Comparison of ENCODE assay signal across 8 cellular contexts in the genomic region with DNA sequence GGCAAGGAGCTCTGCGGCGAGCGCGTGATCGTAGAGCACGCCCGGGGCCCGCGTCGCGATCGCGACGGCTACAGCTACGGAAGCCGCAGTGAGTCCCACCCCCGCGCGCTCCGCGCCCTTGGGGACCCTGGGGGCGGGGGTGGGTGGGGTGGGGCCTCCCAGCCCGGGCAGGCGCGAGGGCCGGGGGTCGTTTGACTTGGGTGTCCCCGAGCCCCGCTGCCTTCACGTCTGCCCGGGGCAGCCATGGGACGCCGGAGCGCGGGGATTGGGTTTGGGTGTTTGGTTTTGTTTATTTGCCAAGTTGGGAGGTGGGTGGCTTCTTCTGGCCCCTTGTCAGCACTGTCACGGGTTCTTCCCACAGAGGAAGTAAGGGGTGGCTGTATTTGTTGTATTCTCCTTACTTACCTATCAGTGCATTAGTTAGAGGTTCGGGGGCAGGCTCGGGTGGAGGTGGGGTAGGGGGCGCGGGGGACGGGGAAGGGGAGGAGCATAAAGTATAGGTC. TPM values are rescaled to one million over a fixed set of nuclear protein-coding genes. Genes with fewer than 3 reads are reported as not detected.
DNase-seq lines count a peak whose midpoint lies in the region; ATAC-seq and TF ChIP-seq lines count a peak whose summit lies in the region.

No MANE protein-coding gene starts in this region.

- peaks cover 0 to 42% (median 20%) of the 10 kb centered on the region in 4 donors for H3K4me1 ChIP-seq in sigmoid colon

- H3K27ac ChIP-seq in AG04450 (ENCODE audit: low read depth, low read length) (no peak overlapping the region), SU-DHL-6 (ENCODE audit: low read depth, low read length) (peak overlapping the region; percentile 90), sigmoid colon (peak overlapping the region; percentile 99 to 100 (median 100))

- H3K9me3 ChIP-seq in AG04450 (ENCODE audit: control insufficient read depth, insufficient read depth, low read length) = no peaks in the 10 kb centered on the region; the same call in 1 of the 2 replicates
- no peaks in the 10 kb centered on the region for H3K9me3 ChIP-seq in SU-DHL-6 (ENCODE audit: insufficient read depth, low read length)
- no peaks in the 10 kb centered on the region for H3K9me3 ChIP-seq in sigmoid colon

- H3K79me2 ChIP-seq in SU-DHL-6 (ENCODE audit: insufficient read depth, low read length) = peaks cover 37% of the 10 kb centered on the region

- peak overlapping the region; percentile 100 for H3K9ac ChIP-seq in SU-DHL-6 (ENCODE audit: low read length)

- H3K4me2 ChIP-seq in SU-DHL-6 (ENCODE audit: low read depth, low read length, poor library complexity, severe bottlenecking) = peak overlapping the region; percentile 77

- intact Hi-C loops in sigmoid colon (cut with DNase I) = loop anchor here (1.0 to 10.0 kb wide), 3 partner anchors 55 to 756 kb away; a partner anchor contains a TSS

- no peak overlapping the region for H2AFZ ChIP-seq in SU-DHL-6 (ENCODE audit: low read depth, low read length, severe bottlenecking)

- no peak for TF ChIP-seq EP300 in sigmoid colon (IDR thresholded peaks at IDR 0.05)

- H3K36me3 ChIP-seq in SU-DHL-6 (ENCODE audit: low read length) = peaks cover 44% of the 10 kb centered on the region
- H3K36me3 ChIP-seq in sigmoid colon = peaks cover 6 to 45% (median 27%) of the 10 kb centered on the region in 4 donors

- ATAC-seq in GM21381 (IDR thresholded peaks at IDR 0.05; ENCODE audit: unreplicated experiment) = peak; percentile 3
- no peak for ATAC-seq in HG03039 (IDR thresholded peaks at IDR 0.05; ENCODE audit: unreplicated experiment)
- no peak for ATAC-seq in HG02852 (IDR thresholded peaks at IDR 0.05; ENCODE audit: unreplicated experiment)

- DNase-seq in AG04450 (ENCODE audit: low read depth, low spot score) (no peak), fibroblast of villous mesenchyme (ENCODE audit: low read depth) (peak; percentile 26), sigmoid colon (no peak), AG20443 (ENCODE audit: low spot score) (no peak)

- H3K9me2 ChIP-seq in SU-DHL-6 (replicated peaks; ENCODE audit: insufficient read depth, low read length) = no peaks in the 10 kb centered on the region

- 0 to 1% methylated on average over 41 of the region's 41 CpGs for WGBS in sigmoid colon, 2 donors

- TF ChIP-seq POLR2A in sigmoid colon (IDR thresholded peaks at IDR 0.05) = no peak

- H3K27me3 ChIP-seq in AG04450 (ENCODE audit: control insufficient read depth, insufficient read depth, low read length) (peaks cover 4% of the 10 kb centered on the region), SU-DHL-6 (ENCODE audit: low read length) (no peaks in the 10 kb centered on the region), sigmoid colon (no peaks in the 10 kb centered on the region)

- H4K20me1 ChIP-seq in SU-DHL-6 (ENCODE audit: low read depth, low read length) = peaks cover 46% of the 10 kb centered on the region

- CTCF ChIA-PET in AG04450 (lab: Charles Lee) = no interaction called here

- TF ChIP-seq CTCF in AG04450 (IDR thresholded peaks at IDR 0.05; ENCODE audit: low read depth, low read length) = no peak
- TF ChIP-seq CTCF in SU-DHL-6 (IDR thresholded peaks at IDR 0.05; ENCODE audit: insufficient read depth, low read length, poor library complexity, severe bottlenecking) = no peak
- no peak for TF ChIP-seq CTCF in fibroblast of villous mesenchyme (IDR thresholded peaks at IDR 0.05; ENCODE audit: insufficient read depth, low read depth, low read length)
- no peak for TF ChIP-seq CTCF in sigmoid colon (IDR thresholded peaks at IDR 0.05)

- POLR2A ChIA-PET in AG04450 (lab: Yijun Ruan, JAX) = interaction anchor here (0.6 to 2.6 kb wide), 9 partner anchors 49 to 1834 kb away, joined by 3 to 31 read pairs (median 4); a partner anchor contains a TSS

- H3K4me3 ChIP-seq in AG04450 (ENCODE audit: low read depth, low read length) (peak overlapping the region; percentile 86), SU-DHL-6 (ENCODE audit: insufficient read depth, low read length, poor library complexity, severe bottlenecking) (peak overlapping the region; percentile 79), fibroblast of villous mesenchyme (ENCODE audit: low read depth, low read length) (peak overlapping the region; percentile 92), sigmoid colon (peak overlapping the region; percentile 86 to 98 (median 92))

- peaks cover 34% of the 10 kb centered on the region for H3F3A ChIP-seq in SU-DHL-6 (ENCODE audit: insufficient read depth)

RNA-seq across cellular contexts. Expression of a gene that starts 0.8 kb away (rescaled TPM):
- polyA plus RNA-seq in AG04450 (2011; rRNA removed) (146 and 177 TPM in 2 replicates), sigmoid colon (10 to 100 TPM; 39.1 to 78.9 (median 51.7) TPM)
- 95.0 and 105 TPM in 2 replicates for polyA minus RNA-seq in AG04450 (2011; rRNA and poly(A)+ RNA removed)
- total RNA-seq in fibroblast of villous mesenchyme (54.8 and 63.5 TPM in 2 replicates), sigmoid colon (10 to 100 TPM; 29.6 to 75.6 (median 47.3) TPM)

RNA-seq across cellular contexts. Expression of a gene that starts 49.0 kb away (rescaled TPM):
- polyA plus RNA-seq in AG04450 (2011; rRNA removed) (3.0 and 3.3 TPM in 2 replicates), sigmoid colon (1 to 10 TPM in 2 of 3 donors, under 1 TPM in 1; 0.46 to 5.0 (median 1.2) TPM)
- 6.0 and 6.6 TPM in 2 replicates for polyA minus RNA-seq in AG04450 (2011; rRNA and poly(A)+ RNA removed)
- total RNA-seq in fibroblast of villous mesenchyme (7.4 and 7.8 TPM in 2 replicates), sigmoid colon (10 to 100 TPM in 3 of 4 donors, 1 to 10 TPM in 1; 9.0 to 26.9 (median 11.8) TPM)
